In genomic region chr1:32448773-32449456, GRCh38 we compare ENCODE assay signal across 8 cellular contexts. TPM values are rescaled to one million over a fixed set of nuclear protein-coding genes. Genes with fewer than 3 reads are reported as not detected.
DNase-seq lines count a peak whose midpoint lies in the region; ATAC-seq, FAIRE-seq and TF ChIP-seq lines count a peak whose summit lies in the region.

No MANE protein-coding gene starts in this region.

- H3K9ac ChIP-seq in H1 (replicated peaks in 1 of 4; ENCODE audit: extremely low read depth in 1 of 4, low read depth in 3 of 4, low read length in 3 of 4) = no peak overlapping the region

- intact Hi-C loops in upper lobe of right lung (cut with DNase I) (no loop called here), transverse colon (cut with DNase I; ENCODE audit: low total_unique reads) (no loop called here)

- peaks cover 15% of the 10 kb centered on the region for H3K9me3 Mint-ChIP-seq in activated naive CD8-positive, alpha-beta T cell treated with anti-CD3 and anti-CD28 coated beads, Interleukin-2, amount 50 U/mL, for 24 hours
- H3K9me3 Mint-ChIP-seq in activated naive CD8-positive, alpha-beta T cell treated with anti-CD3 and anti-CD28 coated beads for 36 hours = peaks cover 14% of the 10 kb centered on the region

- FAIRE-seq in H1 (lab: Jason Lieb, UNC) = no peak

- peak; percentile 34 to 51; a peak in 3 of 4 replicates for TF ChIP-seq RAD21 in H1 (IDR thresholded peaks at IDR 0.05 in 1 of 2, conservative IDR thresholded peaks at IDR 0.05 in 1 of 2; ENCODE audit: low read depth in 2 of 2, low read length in 2 of 2)

- no peaks in the 10 kb centered on the region for H3K79me1 ChIP-seq in H1 (ENCODE audit: low read depth, low read length)

- no peaks in the 10 kb centered on the region for H3K23me2 ChIP-seq in H1 (ENCODE audit: low read depth, low read length)

- POLR2A ChIA-PET in H1 (lab: Charles Lee; ENCODE audit: partially characterized antibody) = interaction anchor here (1.0 to 1.9 kb wide), 4 partner anchors 15 to 202 kb away, joined by 3 to 5 read pairs (median 4); partner anchors contain the start of genes BSDC1 and RBBP4

- in situ Hi-C loops in transverse colon (cut with MboI; ENCODE audit: low pct_ligation_motif_present in 1 of 4, low pct_unique_long_range_greater_than_20kb in 1 of 4, low sequenced_read_pairs in 3 of 4) = no loop called here

- 0 out of 2 replicates have a peak overlapping the region, but pooled peaks have one; percentile 34 for H2AK5ac ChIP-seq in H1 (ENCODE audit: low read depth, low read length)

- CTCF ChIA-PET in H1 (lab: Charles Lee; ENCODE audit: partially characterized antibody) = interaction anchor here (0.6 to 2.5 kb wide), 19 partner anchors 9 to 271 kb away, joined by 3 to 11 read pairs (median 4); partner anchors contain the start of gene ZBTB8B

- H2AFZ ChIP-seq in H1 (ENCODE audit: low read length) = no peak overlapping the region

- TF ChIP-seq EP300 in H1 (IDR thresholded peaks at IDR 0.05; ENCODE audit: borderline replicate concordance in 1 of 2, low read depth in 2 of 2, low read length in 2 of 2) = no peak
- TF ChIP-seq EP300 in transverse colon (IDR thresholded peaks at IDR 0.05; ENCODE audit: low read depth) = no peak

- H4K8ac ChIP-seq in H1 (ENCODE audit: extremely low read depth, insufficient read depth, low read length) = no peak overlapping the region

- no peak overlapping the region for H3K56ac ChIP-seq in H1 (replicated peaks; ENCODE audit: insufficient read length, low read depth, low read length)

- TF ChIP-seq POLR2A in H1 (IDR thresholded peaks at IDR 0.05; ENCODE audit: control extremely low read depth in 1 of 2, low read depth in 2 of 2, low read length in 2 of 2) (no peak), transverse colon (IDR thresholded peaks at IDR 0.05) (no peak)

- H2BK20ac ChIP-seq in H1 (ENCODE audit: low read length) = 0 out of 2 replicates have a peak overlapping the region, but pooled peaks have one; percentile 48

- H3K4ac ChIP-seq in H1 (replicated peaks; ENCODE audit: insufficient read length, low read depth, low read length) = no peak overlapping the region

- H2BK12ac ChIP-seq in H1 (ENCODE audit: low read depth, low read length) = no peak overlapping the region

- 85% methylated on average over 11 of the region's 12 CpGs; no CpG with 5 or more reads in 1 of the 2 experiments for WGBS in H1 (ENCODE audit: extremely low coverage in 1 of 2, insufficient coverage in 1 of 2, insufficient read length in 1 of 2, insufficient replicate concordance in 2 of 2, low coverage in 1 of 2, low lambda C conversion rate in 2 of 2, missing lambda C conversion rate in 1 of 2), 2 experiments
- 67 to 80% methylated on average over 3 to 12 of the region's 12 CpGs for WGBS in transverse colon (ENCODE audit: low coverage in 1 of 2), 2 donors

- H3K27ac Mint-ChIP-seq in activated naive CD8-positive, alpha-beta T cell treated with anti-CD3 and anti-CD28 coated beads, Interleukin-2, amount 50 U/mL, for 24 hours = no peak overlapping the region
- H3K27ac Mint-ChIP-seq in activated naive CD8-positive, alpha-beta T cell treated with anti-CD3 and anti-CD28 coated beads for 36 hours = no peak overlapping the region

- H3K18ac ChIP-seq in H1 (ENCODE audit: extremely low read depth, low read length) = no peak overlapping the region

- H4K5ac ChIP-seq in H1 (ENCODE audit: insufficient read length, low read depth, low read length) = no peak overlapping the region

- H3K23ac ChIP-seq in H1 (ENCODE audit: insufficient read length) = no peak overlapping the region

- H3K36me3 ChIP-seq in H1 (ENCODE audit: control insufficient read depth in 2 of 4, insufficient read depth in 4 of 4, low read length in 3 of 4) (peaks cover 0 to 6% (median 0%) of the 10 kb centered on the region in 4 experiments; a peak in 2 of 8 replicates), upper lobe of right lung (no peaks in the 10 kb centered on the region), transverse colon (no peaks in the 10 kb centered on the region)

- peaks cover 25% of the 10 kb centered on the region for H3K27me3 Mint-ChIP-seq in activated naive CD8-positive, alpha-beta T cell treated with anti-CD3 and anti-CD28 coated beads, Interleukin-2, amount 50 U/mL, for 24 hours
- peaks cover 31% of the 10 kb centered on the region for H3K27me3 Mint-ChIP-seq in activated naive CD8-positive, alpha-beta T cell treated with anti-CD3 and anti-CD28 coated beads for 36 hours

- H3K4me3 ChIP-seq in H1 (ENCODE audit: extremely low read depth in 1 of 4, insufficient read depth in 2 of 4, low read depth in 3 of 4, low read length in 4 of 4) (no peak overlapping the region), upper lobe of right lung (no peak overlapping the region), transverse colon (no peak overlapping the region)

- peak; percentile 25 for DNase-seq in activated naive CD8-positive, alpha-beta T cell treated with anti-CD3 and anti-CD28 coated beads, Interleukin-2, amount 50 U/mL, for 24 hours
- no peak for DNase-seq in activated naive CD8-positive, alpha-beta T cell treated with anti-CD3 and anti-CD28 coated beads for 36 hours
- DNase-seq in NCI-H1092 treated with DMSO at 0.1 percent for 48 hours (lab: John Stamatoyannopoulos, UW) (peak; percentile 8), H1 (ENCODE audit: low read depth in 1 of 2, low spot score in 2 of 2) (peak in 1 of 2 experiments; percentile 78), upper lobe of right lung (no peak), cerebellar nuclear complex (lab: John Stamatoyannopoulos, UW) (no peak), transverse colon (no peak), amygdala (lab: John Stamatoyannopoulos, UW) (no peak)

- H3K4me2 ChIP-seq in H1 (ENCODE audit: insufficient read depth in 1 of 2, low read depth in 2 of 2, low read length in 2 of 2) = no peak overlapping the region

- no peak overlapping the region for H3K4me3 Mint-ChIP-seq in activated naive CD8-positive, alpha-beta T cell treated with anti-CD3 and anti-CD28 coated beads, Interleukin-2, amount 50 U/mL, for 24 hours
- H3K4me3 Mint-ChIP-seq in activated naive CD8-positive, alpha-beta T cell treated with anti-CD3 and anti-CD28 coated beads for 36 hours = no peak overlapping the region

- H3K4me1 ChIP-seq in H1 (replicated peaks in 1 of 4; ENCODE audit: control insufficient read depth in 3 of 4, insufficient read depth in 4 of 4, low read length in 3 of 4) (peaks cover 0 to 6% (median 2%) of the 10 kb centered on the region in 4 experiments; a peak in 4 of 7 replicates), upper lobe of right lung (no peaks in the 10 kb centered on the region), transverse colon (peaks cover 0 to 5% (median 0%) of the 10 kb centered on the region in 4 donors)

- peaks cover 3% of the 10 kb centered on the region for H3K36me3 Mint-ChIP-seq in activated naive CD8-positive, alpha-beta T cell treated with anti-CD3 and anti-CD28 coated beads, Interleukin-2, amount 50 U/mL, for 24 hours (ENCODE audit: low read depth)
- peaks cover 10% of the 10 kb centered on the region for H3K36me3 Mint-ChIP-seq in activated naive CD8-positive, alpha-beta T cell treated with anti-CD3 and anti-CD28 coated beads for 36 hours

- H4K20me1 ChIP-seq in H1 (replicated peaks in 1 of 2; ENCODE audit: control insufficient read depth in 1 of 2, insufficient read depth in 2 of 2, low read length in 2 of 2) = no peaks in the 10 kb centered on the region

- no peak overlapping the region for H2BK120ac ChIP-seq in H1 (replicated peaks; ENCODE audit: low read depth, low read length)

- no peak overlapping the region for H2BK15ac ChIP-seq in H1 (ENCODE audit: low read length)

- no peak overlapping the region for H4K91ac ChIP-seq in H1 (replicated peaks; ENCODE audit: insufficient read length, low read length)

- no peak for ATAC-seq in activated naive CD8-positive, alpha-beta T cell treated with anti-CD3 and anti-CD28 coated beads, Interleukin-2, amount 50 U/mL, for 24 hours
- no peak for ATAC-seq in upper lobe of right lung

- peaks cover 19 to 27% of the 10 kb centered on the region in 2 experiments for H3K9me3 ChIP-seq in H1 (ENCODE audit: insufficient read depth in 2 of 2, low read depth in 1 of 2, low read length in 1 of 2)
- no peaks in the 10 kb centered on the region for H3K9me3 ChIP-seq in upper lobe of right lung
- peaks cover 0 to 3% of the 10 kb centered on the region in 2 donors for H3K9me3 ChIP-seq in transverse colon

- no peak overlapping the region for H3K14ac ChIP-seq in H1 (ENCODE audit: insufficient read length)

- no peak overlapping the region for H2BK5ac ChIP-seq in H1 (ENCODE audit: low read depth, low read length)

- H3K27me3 ChIP-seq in H1 (replicated peaks in 1 of 4; ENCODE audit: control insufficient read depth in 3 of 4, extremely low read depth in 1 of 4, insufficient read depth in 3 of 4, low read length in 3 of 4) (no peaks in the 10 kb centered on the region), upper lobe of right lung (no peaks in the 10 kb centered on the region), transverse colon (peaks cover 4% of the 10 kb centered on the region)

- H3K4me1 Mint-ChIP-seq in activated naive CD8-positive, alpha-beta T cell treated with anti-CD3 and anti-CD28 coated beads, Interleukin-2, amount 50 U/mL, for 24 hours = no peaks in the 10 kb centered on the region
- no peaks in the 10 kb centered on the region for H3K4me1 Mint-ChIP-seq in activated naive CD8-positive, alpha-beta T cell treated with anti-CD3 and anti-CD28 coated beads for 36 hours

- TF ChIP-seq CTCF in H1 (IDR thresholded peaks at IDR 0.05; ENCODE audit: control extremely low read depth in 1 of 3, insufficient read depth in 1 of 3, low read depth in 1 of 3, low read length in 3 of 3) = peak; percentile 16 to 41 (median 35); a peak in 2 of 4 replicates
- peak; percentile 16 for TF ChIP-seq CTCF in upper lobe of right lung (IDR thresholded peaks at IDR 0.05)
- no peak for TF ChIP-seq CTCF in transverse colon (IDR thresholded peaks at IDR 0.05)

- H3K79me2 ChIP-seq in H1 (ENCODE audit: control insufficient read depth in 1 of 2, insufficient read depth in 2 of 2, low read length in 2 of 2) = no peaks in the 10 kb centered on the region

- H3K27ac ChIP-seq in H1 (ENCODE audit: low read depth, low read length) (no peak overlapping the region), upper lobe of right lung (no peak overlapping the region), transverse colon (no peak overlapping the region)

RNA-seq across cellular contexts. Expression of gene ZBTB8B, which starts 16.0 kb away (rescaled TPM):
- not detected for total RNA-seq in activated naive CD8-positive, alpha-beta T cell treated with anti-CD3 and anti-CD28 coated beads for 36 hours
- 3.5 and 3.7 TPM in 2 replicates for total RNA-seq in H1 (2021; fragmentation: NEBNext Ultra II Directional; extraction: Animal tissue kit (Norgen Biotek cat#: 25700))
- 1.2 and 1.3 TPM in 2 replicates for polyA plus RNA-seq in H1 (2011; rRNA removed)
- polyA plus RNA-seq in H1 (2011; cell fraction: cytosol; rRNA removed) = 1.5 TPM
- 1.6 TPM for polyA plus RNA-seq in H1 (2011; cell fraction: nucleus; rRNA removed)
- 1.5 to 2.7 TPM (median 2.0 TPM) in 4 replicates for polyA plus RNA-seq in H1 (2012, experiment 1 of 2)
- polyA plus RNA-seq in H1 (2012, experiment 2 of 2) = 0.54 TPM
- 1.7 TPM for polyA plus RNA-seq in H1 (2013, experiment 1 of 2)
- polyA plus RNA-seq in H1 (2013, experiment 2 of 2) = 1.6 TPM
- 2.8 and 3.0 TPM in 2 replicates for polyA minus RNA-seq in H1 (2011; rRNA and poly(A)+ RNA removed)
- 1.7 TPM for polyA minus RNA-seq in H1 (2011; cell fraction: cytosol; rRNA and poly(A)+ RNA removed)
- polyA minus RNA-seq in H1 (2011; cell fraction: nucleus; rRNA and poly(A)+ RNA removed) = 2.3 TPM
- total RNA-seq in upper lobe of right lung (not detected), transverse colon (under 1 TPM in 1 of 4 donors, not detected in 3; under 0.01 TPM)

RNA-seq across cellular contexts. Expression of gene BSDC1, which starts 54.7 kb away (rescaled TPM):
- total RNA-seq in activated naive CD8-positive, alpha-beta T cell treated with anti-CD3 and anti-CD28 coated beads for 36 hours = 10 to 100 TPM; 26.5 to 31.2 TPM
- 40.7 and 42.9 TPM in 2 replicates for total RNA-seq in H1 (2021; fragmentation: NEBNext Ultra II Directional; extraction: Animal tissue kit (Norgen Biotek cat#: 25700))
- polyA plus RNA-seq in H1 (2011; rRNA removed) = 23.3 and 24.8 TPM in 2 replicates
- 33.0 TPM for polyA plus RNA-seq in H1 (2011; cell fraction: cytosol; rRNA removed)
- 50.6 TPM for polyA plus RNA-seq in H1 (2011; cell fraction: nucleus; rRNA removed)
- polyA plus RNA-seq in H1 (2012, experiment 1 of 2) = 31.2 to 34.6 TPM (median 32.6 TPM) in 4 replicates
- 27.9 TPM for polyA plus RNA-seq in H1 (2012, experiment 2 of 2)
- polyA plus RNA-seq in H1 (2013, experiment 1 of 2) = 29.6 TPM
- 27.2 TPM for polyA plus RNA-seq in H1 (2013, experiment 2 of 2)
- polyA minus RNA-seq in H1 (2011; rRNA and poly(A)+ RNA removed) = 33.0 and 33.3 TPM in 2 replicates
- polyA minus RNA-seq in H1 (2011; cell fraction: cytosol; rRNA and poly(A)+ RNA removed) = 19.5 TPM
- polyA minus RNA-seq in H1 (2011; cell fraction: nucleus; rRNA and poly(A)+ RNA removed) = 33.1 TPM
- total RNA-seq in upper lobe of right lung (67.6 TPM), transverse colon (100 to 1,000 TPM in 3 of 4 donors, 10 to 100 TPM in 1; 94.8 to 140 (median 117) TPM)

Comparison
In these comparisons a context has a peak if more than half of its experiments do, and no peak if none do; other contexts are left out.
1. DNase-seq: peak in activated naive CD8-positive, alpha-beta T cell treated with anti-CD3 and anti-CD28 coated beads, Interleukin-2, amount 50 U/mL, for 24 hours (single experiment) and NCI-H1092 treated with DMSO at 0.1 percent for 48 hours (single experiment); none in activated naive CD8-positive, alpha-beta T cell treated with anti-CD3 and anti-CD28 coated beads for 36 hours (single experiment), upper lobe of right lung (single experiment), cerebellar nuclear complex (0 of 2), transverse colon (single experiment) and amygdala (0 of 56).
2. CTCF ChIP-seq: peak in H1 (3 of 3) and upper lobe of right lung (single experiment); none in transverse colon (0 of 5).